23 cellular contexts compared by ENCODE assay signal in the genomic region with DNA sequence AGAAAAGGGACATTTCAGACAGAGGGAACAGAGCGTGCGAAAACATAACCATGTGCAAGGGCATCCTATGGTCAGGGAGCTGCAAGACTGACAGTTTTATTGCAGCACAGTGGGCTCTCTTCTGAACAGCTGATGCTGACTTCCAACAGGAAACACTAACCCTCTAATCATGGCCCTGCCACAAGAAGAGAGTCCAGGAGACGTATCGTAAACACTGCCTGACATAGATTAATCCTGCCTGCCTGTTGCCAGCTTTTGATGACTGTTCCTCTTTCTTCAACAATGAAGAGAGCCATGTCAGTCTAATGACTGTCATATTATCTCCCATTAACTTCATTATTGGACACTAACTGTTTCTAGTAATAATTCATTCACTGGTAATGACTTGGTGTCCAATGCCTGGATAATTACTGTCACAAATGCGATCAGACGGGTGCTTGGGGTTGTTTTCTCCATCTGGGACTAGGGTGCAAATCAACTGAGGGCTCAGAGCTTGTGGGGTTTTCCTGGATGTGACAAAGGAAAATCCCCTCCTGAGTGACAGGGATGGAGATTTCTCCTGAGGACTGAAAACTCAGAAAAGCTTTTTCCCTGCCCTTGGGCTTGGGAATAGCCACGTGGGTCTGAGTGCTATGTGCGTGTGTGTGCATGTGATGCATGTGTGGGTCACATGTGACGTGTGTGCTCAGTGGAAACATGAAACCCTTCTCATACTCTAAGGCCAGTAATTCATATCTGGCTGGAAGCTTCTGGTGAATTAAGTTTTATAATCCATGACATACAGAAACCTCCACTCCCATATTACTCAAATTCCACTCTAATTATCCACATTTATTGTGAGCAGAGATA.
DNase-seq lines count a peak whose midpoint lies in the region; ATAC-seq lines count a peak whose summit lies in the region.
"Had no signal": no experiment of that assay in that cellular context is flagged by ENCODE, and none has a peak within 500 bp of the region (broad histone marks: within the 10 kb centered on the region; RNA-seq: fewer than 3 reads in every experiment).

No MANE protein-coding gene starts in this region.

- H3K36me3 Mint-ChIP-seq in activated naive CD8-positive, alpha-beta T cell treated with anti-CD3 and anti-CD28 coated beads, Interleukin-2, amount 50 U/mL, for 24 hours (ENCODE audit: low read depth), result no peaks in the 10 kb centered on the region
- H3K36me3 Mint-ChIP-seq: activated CD8-positive, alpha-beta memory T cell treated with anti-CD3 and anti-CD28 coated beads, Interleukin-2, amount 10 ng/mL, durations not matched to agents 7 days and 5 days; CD4-positive, alpha-beta memory T cell; naive B cell had no signal

- no peak for ATAC-seq in activated naive CD8-positive, alpha-beta T cell treated with anti-CD3 and anti-CD28 coated beads, Interleukin-2, amount 50 U/mL, for 24 hours
- ATAC-seq in GM18520 (IDR thresholded peaks at IDR 0.05; ENCODE audit: unreplicated experiment), result no peak
- ATAC-seq: activated CD8-positive, alpha-beta memory T cell treated with anti-CD3 and anti-CD28 coated beads, Interleukin-2, amount 10 ng/mL, durations not matched to agents 7 days and 5 days had no signal

- H3K4me3 Mint-ChIP-seq in activated naive CD8-positive, alpha-beta T cell treated with anti-CD3 and anti-CD28 coated beads, Interleukin-2, amount 50 U/mL, for 24 hours, result no peak overlapping the region
- H3K4me3 Mint-ChIP-seq: activated CD8-positive, alpha-beta memory T cell treated with anti-CD3 and anti-CD28 coated beads, Interleukin-2, amount 10 ng/mL, durations not matched to agents 7 days and 5 days; CD4-positive, alpha-beta memory T cell; naive B cell; stimulated activated naive CD8-positive, alpha-beta T cell treated with anti-CD3 and anti-CD28 coated beads, Interleukin-15, Interleukin-2, amounts not matched to agents 100 ng/mL and 50 ng/mL, for 24 hours had no signal

- peaks cover 8% of the 10 kb centered on the region for H3K27me3 Mint-ChIP-seq in activated naive CD8-positive, alpha-beta T cell treated with anti-CD3 and anti-CD28 coated beads, Interleukin-2, amount 50 U/mL, for 24 hours
- H3K27me3 Mint-ChIP-seq: activated CD8-positive, alpha-beta memory T cell treated with anti-CD3 and anti-CD28 coated beads, Interleukin-2, amount 10 ng/mL, durations not matched to agents 7 days and 5 days; stimulated activated naive CD8-positive, alpha-beta T cell treated with anti-CD3 and anti-CD28 coated beads, Interleukin-15, Interleukin-2, amounts not matched to agents 100 ng/mL and 50 ng/mL, for 24 hours had no signal

- no peaks in the 10 kb centered on the region for H3K4me1 Mint-ChIP-seq in activated naive CD8-positive, alpha-beta T cell treated with anti-CD3 and anti-CD28 coated beads, Interleukin-2, amount 50 U/mL, for 24 hours
- H3K4me1 Mint-ChIP-seq: activated CD8-positive, alpha-beta memory T cell treated with anti-CD3 and anti-CD28 coated beads, Interleukin-2, amount 10 ng/mL, durations not matched to agents 7 days and 5 days; CD4-positive, alpha-beta memory T cell had no signal

- DNase-seq in DMS153 treated with DMSO at 0.1 percent for 48 hours (lab: John Stamatoyannopoulos, UW; ENCODE audit: unreplicated experiment), result peak; percentile 61
- peak; percentile 95 for DNase-seq in NCI-H1417 treated with DMSO at 0.1 percent for 48 hours (lab: John Stamatoyannopoulos, UW)
- peak; percentile 73 for DNase-seq in NCI-H748 treated with DMSO at 0.1 percent for 48 hours (lab: John Stamatoyannopoulos, UW)
- DNase-seq in foreskin melanocyte, result peak; percentile 49
- no peak for DNase-seq in mucosa of gallbladder (ENCODE audit: low spot score)
- DNase-seq in activated naive CD8-positive, alpha-beta T cell treated with anti-CD3 and anti-CD28 coated beads, Interleukin-2, amount 50 U/mL, for 24 hours, result no peak
- DNase-seq in H4 (ENCODE audit: low spot score), result no peak
- DNase-seq: activated CD4-positive, alpha-beta T cell treated with anti-CD3 and anti-CD28 coated beads for 4 hours; activated CD8-positive, alpha-beta memory T cell treated with anti-CD3 and anti-CD28 coated beads, Interleukin-2, amount 10 ng/mL, durations not matched to agents 7 days and 5 days; activated naive CD4-positive, alpha-beta T cell treated with anti-CD3 and anti-CD28 coated beads, Interleukin-2, amount 50 U/mL, for 16 hours; aorta; caudate nucleus; CD4-positive, alpha-beta memory T cell; dermis blood vessel endothelial cell; DMS79 treated with DMSO at 0.1 percent for 48 hours; mesenchymal stem cell; naive B cell; NCI-H187 treated with DMSO at 0.1 percent for 48 hours; NCI-H526 treated with DMSO at 0.1 percent for 48 hours; SHP77; thyroid gland had no signal

- H3K27ac Mint-ChIP-seq in activated naive CD8-positive, alpha-beta T cell treated with anti-CD3 and anti-CD28 coated beads, Interleukin-2, amount 50 U/mL, for 24 hours, result no peak overlapping the region
- H3K27ac Mint-ChIP-seq: activated CD8-positive, alpha-beta memory T cell treated with anti-CD3 and anti-CD28 coated beads, Interleukin-2, amount 10 ng/mL, durations not matched to agents 7 days and 5 days; CD4-positive, alpha-beta memory T cell; naive B cell; stimulated activated naive CD8-positive, alpha-beta T cell treated with anti-CD3 and anti-CD28 coated beads, Interleukin-15, Interleukin-2, amounts not matched to agents 100 ng/mL and 50 ng/mL, for 24 hours had no signal

- no peaks in the 10 kb centered on the region for H3K9me3 Mint-ChIP-seq in activated naive CD8-positive, alpha-beta T cell treated with anti-CD3 and anti-CD28 coated beads, Interleukin-2, amount 50 U/mL, for 24 hours
- H3K9me3 Mint-ChIP-seq: CD4-positive, alpha-beta memory T cell; stimulated activated naive CD8-positive, alpha-beta T cell treated with anti-CD3 and anti-CD28 coated beads, Interleukin-15, Interleukin-2, amounts not matched to agents 100 ng/mL and 50 ng/mL, for 24 hours had no signal

Comparison
In these comparisons a context has a peak if more than half of its experiments do, and no peak if none do; other contexts are left out.
1. DNase-seq: peak in DMS153 treated with DMSO at 0.1 percent for 48 hours (single experiment), NCI-H1417 treated with DMSO at 0.1 percent for 48 hours (single experiment), NCI-H748 treated with DMSO at 0.1 percent for 48 hours (single experiment) and foreskin melanocyte (single experiment); none in mucosa of gallbladder (single experiment), activated naive CD8-positive, alpha-beta T cell treated with anti-CD3 and anti-CD28 coated beads, Interleukin-2, amount 50 U/mL, for 24 hours (single experiment) and H4 (single experiment).